In genomic region chr9:128034821-128035764, GRCh38 we compare ENCODE assay signal across 1 cellular context.
TF ChIP-seq lines count a peak whose summit lies in the region.

No MANE protein-coding gene starts in this region.

TF ChIP-seq in GM12878, 131 proteins besides CTCF, POLR2A, EP300 and RAD21 (continued from another document):
- TF ChIP-seq ZNF687 (IDR thresholded peaks at IDR 0.05) = no peak
- no peak for TF ChIP-seq EZH2 (IDR thresholded peaks at IDR 0.05; ENCODE audit: borderline replicate concordance, control insufficient read depth, low read depth, low read length)
- no peak for TF ChIP-seq MXI1 (IDR thresholded peaks at IDR 0.05; ENCODE audit: low read depth, low read length)
- no peak for TF ChIP-seq BMI1 (IDR thresholded peaks at IDR 0.05; ENCODE audit: borderline replicate concordance)
- 0 out of 2 replicates have a peak, but pooled peaks have one; percentile 11 for TF ChIP-seq IRF4 (IDR thresholded peaks at IDR 0.05; ENCODE audit: low read depth, low read length)
- TF ChIP-seq ZBTB33 (IDR thresholded peaks at IDR 0.05) = no peak
- TF ChIP-seq IKZF2 (IDR thresholded peaks at IDR 0.05) = 0 out of 4 replicates have a peak, but pooled peaks have one; percentile 45 to 48
- no peak for TF ChIP-seq BCLAF1 (IDR thresholded peaks at IDR 0.05)
- TF ChIP-seq YY1 (IDR thresholded peaks at IDR 0.05; ENCODE audit: low read depth, low read length) = peak; percentile 68
- TF ChIP-seq MTA2 (IDR thresholded peaks at IDR 0.05; ENCODE audit: low read depth) = no peak
- TF ChIP-seq RB1 (IDR thresholded peaks at IDR 0.05; ENCODE audit: borderline replicate concordance) = 0 out of 2 replicates have a peak, but pooled peaks have one; percentile 23
- TF ChIP-seq ELK1 (IDR thresholded peaks at IDR 0.05; ENCODE audit: low read depth, low read length) = no peak
- TF ChIP-seq TAF1 (IDR thresholded peaks at IDR 0.05; ENCODE audit: borderline replicate concordance, low read depth, low read length) = no peak
- no peak for TF ChIP-seq PKNOX1 (IDR thresholded peaks at IDR 0.05)
- peak; percentile 77 for TF ChIP-seq MAX (IDR thresholded peaks at IDR 0.05; ENCODE audit: low read depth, low read length)
- 0 out of 2 replicates have a peak, but pooled peaks have one; percentile 20 for TF ChIP-seq RELB (IDR thresholded peaks at IDR 0.05; ENCODE audit: low read depth)
- no peak for TF ChIP-seq CREB1 (IDR thresholded peaks at IDR 0.05; ENCODE audit: low read depth)
- TF ChIP-seq NR2C1 (IDR thresholded peaks at IDR 0.05) = no peak
- TF ChIP-seq TCF7 (IDR thresholded peaks at IDR 0.05; ENCODE audit: borderline replicate concordance) = no peak
- peak; percentile 36 for TF ChIP-seq SKIL (IDR thresholded peaks at IDR 0.05; ENCODE audit: low read depth, poor library complexity, severe bottlenecking)
- TF ChIP-seq STAT1 (conservative IDR thresholded peaks at IDR 0.05) = peak; percentile 35; the same call in 1 of the 2 replicates
- TF ChIP-seq SMARCA5 (IDR thresholded peaks at IDR 0.05) = peak; percentile 74; the same call in 1 of the 2 replicates
- TF ChIP-seq MYC (IDR thresholded peaks at IDR 0.05; ENCODE audit: insufficient read depth, insufficient read length, insufficient replicate concordance, low read length, severe bottlenecking) = no peak
- no peak for TF ChIP-seq SREBF1 (IDR thresholded peaks at IDR 0.05; ENCODE audit: low read length)
- peak; percentile 49; the same call in 1 of the 2 replicates for TF ChIP-seq IKZF1 (conservative IDR thresholded peaks at IDR 0.05)
- peak; percentile 71; the same call in 1 of the 2 replicates for TF ChIP-seq CBX5 (IDR thresholded peaks at IDR 0.05; ENCODE audit: low read depth)
- TF ChIP-seq NFXL1 (IDR thresholded peaks at IDR 0.05; ENCODE audit: borderline replicate concordance) = no peak
- peak; percentile 47; the same call in 1 of the 2 replicates for TF ChIP-seq EED (IDR thresholded peaks at IDR 0.05; ENCODE audit: low read depth)
- TF ChIP-seq NR2F1 (conservative IDR thresholded peaks at IDR 0.05) = 0 out of 2 replicates have a peak, but pooled peaks have one; percentile 11
